ENCODE assay signal across 9 cellular contexts in the genomic region with DNA sequence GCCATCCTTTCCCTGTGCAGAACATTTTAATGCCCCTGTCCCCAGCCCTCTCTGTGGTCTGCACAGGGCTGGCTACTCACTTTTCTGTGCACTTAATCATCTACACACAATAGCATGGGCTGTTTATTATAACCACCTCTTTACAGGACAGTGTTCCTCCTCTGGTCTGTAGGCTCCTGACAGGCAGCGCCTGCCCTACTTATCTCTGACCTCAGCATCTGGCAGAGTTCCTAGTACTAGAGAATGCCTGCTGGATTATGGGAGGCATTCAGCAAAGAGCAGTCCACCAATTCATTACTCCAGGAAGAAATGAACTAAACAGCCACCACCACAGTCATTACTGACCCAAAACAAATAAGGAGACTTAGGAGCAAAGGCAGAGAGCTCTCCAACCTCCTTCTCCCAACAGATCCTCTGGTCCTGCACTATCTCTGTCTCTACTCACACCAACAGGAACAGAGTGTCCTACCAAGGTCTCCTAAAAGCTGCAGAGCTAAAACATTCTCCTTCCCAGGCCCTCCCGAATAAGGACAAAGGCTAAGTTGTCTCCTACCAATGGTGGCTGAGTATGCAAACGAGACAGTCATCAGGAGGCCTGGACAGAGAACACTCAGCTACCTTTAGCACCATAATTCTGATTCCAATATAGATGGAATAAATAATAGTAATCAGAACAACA.
DNase-seq lines count a peak whose midpoint lies in the region; ATAC-seq and TF ChIP-seq lines count a peak whose summit lies in the region.
"Had no signal": no experiment of that assay in that cellular context is flagged by ENCODE, and none has a peak within 500 bp of the region (broad histone marks: within the 10 kb centered on the region; RNA-seq: fewer than 3 reads in every experiment).

No MANE protein-coding gene starts in this region.

- intact Hi-C loops in left lung (cut with DNase I) = no loop called here
- intact Hi-C loops in upper lobe of right lung (cut with DNase I) = no loop called here

- H3K9me3 ChIP-seq in left lung (peaks cover 0 to 2% of the 10 kb centered on the region in 2 donors), upper lobe of right lung (no peaks in the 10 kb centered on the region)

- H3K36me3 ChIP-seq in left lung = no peaks in the 10 kb centered on the region
- H3K36me3 ChIP-seq in upper lobe of right lung = no peaks in the 10 kb centered on the region

- no peaks in the 10 kb centered on the region for H3K27me3 Mint-ChIP-seq in activated T-cell treated with anti-CD3 and anti-CD28 coated beads, Interleukin-2, amount 50 U/mL, for 4 hours (ENCODE audit: low read depth)
- H3K27me3 Mint-ChIP-seq: stimulated activated memory B cell treated with anti-CD40 and anti-IgM and Interleukin-4, amounts not matched to agents 10 μg/mL and 1 μg/mL and 100 μg/mL, for 72 hours had no signal

- H3K4me3 ChIP-seq in cardiac fibroblast (replicated peaks in 1 of 2; ENCODE audit: low read depth in 2 of 2, low read length in 2 of 2) = no peak overlapping the region
- H3K4me3 ChIP-seq in left lung = no peak overlapping the region
- H3K4me3 ChIP-seq in upper lobe of right lung = no peak overlapping the region

- no peaks in the 10 kb centered on the region for H3K4me1 Mint-ChIP-seq in activated T-cell treated with anti-CD3 and anti-CD28 coated beads, Interleukin-2, amount 50 U/mL, for 4 hours (ENCODE audit: low read depth)
- H3K4me1 Mint-ChIP-seq: stimulated activated memory B cell treated with anti-CD40 and anti-IgM and Interleukin-4, amounts not matched to agents 10 μg/mL and 1 μg/mL and 100 μg/mL, for 72 hours had no signal

- H3K36me3 Mint-ChIP-seq in activated T-cell treated with anti-CD3 and anti-CD28 coated beads, Interleukin-2, amount 50 U/mL, for 4 hours (ENCODE audit: insufficient read depth) = no peaks in the 10 kb centered on the region
- H3K36me3 Mint-ChIP-seq: stimulated activated memory B cell treated with anti-CD40 and anti-IgM and Interleukin-4, amounts not matched to agents 10 μg/mL and 1 μg/mL and 100 μg/mL, for 72 hours had no signal

- H3K27ac ChIP-seq in left lung = no peak overlapping the region
- no peak overlapping the region for H3K27ac ChIP-seq in upper lobe of right lung

- peak; percentile 63 for ATAC-seq in left lung
- ATAC-seq in upper lobe of right lung = peak; percentile 62
- no peak for ATAC-seq in activated T-cell treated with anti-CD3 and anti-CD28 coated beads, Interleukin-2, amount 50 U/mL, for 4 hours
- ATAC-seq in HG03571 (IDR thresholded peaks at IDR 0.05; ENCODE audit: unreplicated experiment) = no peak
- ATAC-seq: stimulated activated memory B cell treated with anti-CD40 and anti-IgM and Interleukin-4, amounts not matched to agents 10 μg/mL and 1 μg/mL and 100 μg/mL, for 72 hours had no signal

- TF ChIP-seq CTCF in cardiac fibroblast (IDR thresholded peaks at IDR 0.05; ENCODE audit: low read depth, low read length) = no peak
- no peak for TF ChIP-seq CTCF in left lung (IDR thresholded peaks at IDR 0.05)
- no peak for TF ChIP-seq CTCF in upper lobe of right lung (IDR thresholded peaks at IDR 0.05)

- DNase-seq in HT-29 (ENCODE audit: low spot score) (peak; percentile 3), cardiac fibroblast (ENCODE audit: low read depth in 2 of 2) (peak; percentile 59 to 89), left lung (no peak), upper lobe of right lung (no peak), NCI-H1092 treated with DMSO at 0.1 percent for 48 hours (lab: John Stamatoyannopoulos, UW) (no peak)
- DNase-seq in activated T-cell treated with anti-CD3 and anti-CD28 coated beads, Interleukin-2, amount 50 U/mL, for 4 hours = no peak
- DNase-seq: OCI-M1 had no signal

- H3K9me3 Mint-ChIP-seq in activated T-cell treated with anti-CD3 and anti-CD28 coated beads, Interleukin-2, amount 50 U/mL, for 4 hours = no peaks in the 10 kb centered on the region

- no peaks in the 10 kb centered on the region for H3K4me1 ChIP-seq in left lung
- H3K4me1 ChIP-seq in upper lobe of right lung = peaks cover 6% of the 10 kb centered on the region

- H3K4me3 Mint-ChIP-seq in activated T-cell treated with anti-CD3 and anti-CD28 coated beads, Interleukin-2, amount 50 U/mL, for 4 hours = no peak overlapping the region
- H3K4me3 Mint-ChIP-seq: stimulated activated memory B cell treated with anti-CD40 and anti-IgM and Interleukin-4, amounts not matched to agents 10 μg/mL and 1 μg/mL and 100 μg/mL, for 72 hours had no signal

- H3K27me3 ChIP-seq in left lung (no peaks in the 10 kb centered on the region), upper lobe of right lung (no peaks in the 10 kb centered on the region)

Comparison
In these comparisons a context has a peak if more than half of its experiments do, and no peak if none do; other contexts are left out.
1. DNase-seq: peak in HT-29 (single experiment) and cardiac fibroblast (2 of 2); none in left lung (0 of 2), upper lobe of right lung (single experiment), activated T-cell treated with anti-CD3 and anti-CD28 coated beads, Interleukin-2, amount 50 U/mL, for 4 hours (single experiment) and NCI-H1092 treated with DMSO at 0.1 percent for 48 hours (single experiment).
2. ATAC-seq: peak in left lung (single experiment) and upper lobe of right lung (single experiment); none in activated T-cell treated with anti-CD3 and anti-CD28 coated beads, Interleukin-2, amount 50 U/mL, for 4 hours (0 of 2) and HG03571 (single experiment).